In genomic region chr6:166502453-166502852, GRCh38 we compare ENCODE assay signal across 20 cellular contexts.
"Had no signal": no experiment of that assay in that cellular context is flagged by ENCODE, and none has a peak within 500 bp of the region (broad histone marks: within the 10 kb centered on the region; RNA-seq: fewer than 3 reads in every experiment).

No MANE protein-coding gene starts in this region.

- H3K27me3 ChIP-seq: adrenal gland, breast epithelium, gastroesophageal sphincter, right lobe of liver, suprapubic skin had no signal

- H3K4me1 ChIP-seq: adrenal gland, breast epithelium, right lobe of liver, suprapubic skin had no signal

- H3K4me3 ChIP-seq: adrenal gland, breast epithelium, gastroesophageal sphincter, right lobe of liver, smooth muscle cell, suprapubic skin had no signal

- H3K9me3 ChIP-seq: adrenal gland, breast epithelium, gastroesophageal sphincter, right lobe of liver, suprapubic skin had no signal

- ATAC-seq: activated naive CD4-positive, alpha-beta T cell treated with anti-CD3 and anti-CD28 coated beads, Interleukin-2, amount 50 U/mL, for 72 hours; gastroesophageal sphincter; right lobe of liver; stimulated activated naive CD8-positive, alpha-beta T cell treated with anti-CD3 and anti-CD28 coated beads, Interleukin-15, amount 100 ng/mL, for 72 hours had no signal

- H3K36me3 ChIP-seq: adrenal gland, breast epithelium had no signal

- H3K4me2 ChIP-seq: smooth muscle cell had no signal

- H3K27ac ChIP-seq: adrenal gland, breast epithelium, gastroesophageal sphincter, right lobe of liver had no signal

- DNase-seq: activated CD4-positive, CD25-positive, alpha-beta regulatory T cell treated with anti-CD3 and anti-CD28 coated beads, Interleukin-2, amount 50 U/mL, for 72 hours; activated CD8-positive, alpha-beta memory T cell treated with anti-CD3 and anti-CD28 coated beads for 24 hours; activated CD8-positive, alpha-beta memory T cell treated with anti-CD3 and anti-CD28 coated beads, Interleukin-2, amount 50 U/mL, for 48 hours; activated gamma-delta T cell treated with Interleukin-2 at 50 U/mL for 16 hours; activated T-cell treated with anti-CD3 and anti-CD28 coated beads, Interleukin-2, amount 50 U/mL, for 48 hours; adrenal gland; cerebellar nuclear complex; cortex of kidney; effector CD4-positive, alpha-beta T cell; midbrain; occipital lobe; right lobe of liver; stimulated activated CD4-positive, alpha-beta T cell treated with anti-CD3 and anti-CD28 coated beads, Interleukin-4, amount 100 ng/mL, for 1 hour; stimulated activated naive CD8-positive, alpha-beta T cell treated with anti-CD3 and anti-CD28 coated beads, Interleukin-15, amount 100 ng/mL, for 72 hours; trophoblast cell had no signal
